11 cellular contexts compared by ENCODE assay signal in genomic region chr16:29702307-29702706, GRCh38. TPM values are rescaled to one million over a fixed set of nuclear protein-coding genes. Genes with fewer than 3 reads are reported as not detected.
A peak's percentile ranks its signal among the peaks of the same experiment; 100 is the strongest.
DNase-seq lines count a peak whose midpoint lies in the region; ATAC-seq and TF ChIP-seq lines count a peak whose summit lies in the region.
"Had no signal": no experiment of that assay in that cellular context is flagged by ENCODE, and none has a peak within 500 bp of the region (broad histone marks: within the 10 kb centered on the region; RNA-seq: fewer than 3 reads in every experiment).

No MANE protein-coding gene starts in this region.

- H3K4me1 ChIP-seq in psoas muscle, result no peaks in the 10 kb centered on the region
- H3K4me1 ChIP-seq: gastrocnemius medialis had no signal

- no peak overlapping the region for H3K4me3 ChIP-seq in psoas muscle
- H3K4me3 ChIP-seq: gastrocnemius medialis, ovary, PC-9 had no signal

- H3K27ac ChIP-seq in psoas muscle, result no peak overlapping the region
- H3K27ac ChIP-seq: gastrocnemius medialis, ovary, PC-9 had no signal

- H3K36me3 ChIP-seq in psoas muscle (ENCODE audit: insufficient read depth in 1 of 2, low read depth in 1 of 2), result no peaks in the 10 kb centered on the region
- H3K36me3 ChIP-seq: gastrocnemius medialis, ovary had no signal

- H3K4me3 Mint-ChIP-seq in effector memory CD8-positive, alpha-beta T cell, result peak overlapping the region; percentile 81 to 85

- DNase-seq in GM10266 (ENCODE audit: extremely low spot score) (peak; percentile 27), NCI-H146 treated with DMSO at 0.1 percent for 48 hours (lab: John Stamatoyannopoulos, UW; ENCODE audit: unreplicated experiment) (peak; percentile 15), psoas muscle (no peak), UCSD-AML1 (lab: John Stamatoyannopoulos, UW; ENCODE audit: unreplicated experiment) (no peak)
- DNase-seq in effector memory CD8-positive, alpha-beta T cell, result peak; percentile 46 to 53 (median 50)
- DNase-seq: gastrocnemius medialis, ovary, PC-9 had no signal

- peaks cover 27 to 33% of the 10 kb centered on the region in 2 donors for H3K4me1 Mint-ChIP-seq in effector memory CD8-positive, alpha-beta T cell (ENCODE audit: low read depth in 2 of 2)

- intact Hi-C loops in psoas muscle (cut with DNase I), result loop anchor here (2.0 to 10.0 kb wide), 4 partner anchors 82 to 318 kb away; no protein-coding TSS in a partner anchor

- no peak for TF ChIP-seq CTCF in GM10266 (IDR thresholded peaks at IDR 0.05; ENCODE audit: control insufficient read depth, insufficient read depth, low read depth, missing control alignments)
- no peak for TF ChIP-seq CTCF in psoas muscle (IDR thresholded peaks at IDR 0.05)

- H3K9me3 Mint-ChIP-seq in effector memory CD8-positive, alpha-beta T cell, result no peaks in the 10 kb centered on the region

- no peaks in the 10 kb centered on the region for H3K27me3 Mint-ChIP-seq in effector memory CD8-positive, alpha-beta T cell

- H3K9me3 ChIP-seq in psoas muscle, result no peaks in the 10 kb centered on the region
- H3K9me3 ChIP-seq: gastrocnemius medialis, ovary had no signal

- 71 to 81% (median 74%) methylated on average over 11 of the region's 11 CpGs for WGBS in psoas muscle, 3 donors

- peak overlapping the region; percentile 99 for H3K27ac Mint-ChIP-seq in effector memory CD8-positive, alpha-beta T cell

- H3K27me3 ChIP-seq in psoas muscle (ENCODE audit: insufficient read depth in 3 of 3, low read length in 2 of 3), result no peaks in the 10 kb centered on the region
- H3K27me3 ChIP-seq: gastrocnemius medialis, ovary had no signal

- ATAC-seq in GM21381 (IDR thresholded peaks at IDR 0.05; ENCODE audit: unreplicated experiment) (peak; percentile 26), HG03280 (IDR thresholded peaks at IDR 0.05; ENCODE audit: unreplicated experiment) (no peak), psoas muscle (no peak), HG02884 (IDR thresholded peaks at IDR 0.05; ENCODE audit: unreplicated experiment) (no peak)
- ATAC-seq in effector memory CD8-positive, alpha-beta T cell (replicated peaks), result peak; percentile 79
- ATAC-seq: gastrocnemius medialis had no signal

- H3K36me3 Mint-ChIP-seq in effector memory CD8-positive, alpha-beta T cell (ENCODE audit: insufficient read depth), result peaks cover 28% of the 10 kb centered on the region

RNA-seq across cellular contexts. Expression of gene QPRT, which starts 23.3 kb away (rescaled TPM):
- total RNA-seq in psoas muscle, result 1 to 10 TPM; 2.3 to 9.9 (median 3.0) TPM
- polyA plus RNA-seq in psoas muscle, result 1 to 10 TPM in 1 of 3 donors, under 1 TPM in 2; 0.75 to 1.4 (median 0.96) TPM

RNA-seq across cellular contexts. Expression of gene SPN, which starts 39.3 kb away (rescaled TPM):
- total RNA-seq in psoas muscle, result 1 to 10 TPM in 1 of 4 donors, under 1 TPM in 3; 0.54 to 1.5 (median 0.65) TPM
- polyA plus RNA-seq in psoas muscle, result under 1 TPM; 0.13 to 0.25 (median 0.22) TPM

RNA-seq across cellular contexts. Expression of gene C16orf54, which starts 43.5 kb away (rescaled TPM):
- total RNA-seq in psoas muscle, result under 1 TPM; 0.24 to 0.57 (median 0.46) TPM
- under 1 TPM; 0.03 to 0.04 (median 0.03) TPM for polyA plus RNA-seq in psoas muscle
- total RNA-seq: PC-9 had no signal

Comparison
In these comparisons a context has a peak if more than half of its experiments do, and no peak if none do; other contexts are left out.
1. DNase-seq: peak in GM10266 (single experiment), NCI-H146 treated with DMSO at 0.1 percent for 48 hours (single experiment) and effector memory CD8-positive, alpha-beta T cell (3 of 3); none in psoas muscle (0 of 2) and UCSD-AML1 (single experiment).
2. ATAC-seq: peak in GM21381 (single experiment) and effector memory CD8-positive, alpha-beta T cell (single experiment); none in HG03280 (single experiment), psoas muscle (0 of 4) and HG02884 (single experiment).